In the genomic region with DNA sequence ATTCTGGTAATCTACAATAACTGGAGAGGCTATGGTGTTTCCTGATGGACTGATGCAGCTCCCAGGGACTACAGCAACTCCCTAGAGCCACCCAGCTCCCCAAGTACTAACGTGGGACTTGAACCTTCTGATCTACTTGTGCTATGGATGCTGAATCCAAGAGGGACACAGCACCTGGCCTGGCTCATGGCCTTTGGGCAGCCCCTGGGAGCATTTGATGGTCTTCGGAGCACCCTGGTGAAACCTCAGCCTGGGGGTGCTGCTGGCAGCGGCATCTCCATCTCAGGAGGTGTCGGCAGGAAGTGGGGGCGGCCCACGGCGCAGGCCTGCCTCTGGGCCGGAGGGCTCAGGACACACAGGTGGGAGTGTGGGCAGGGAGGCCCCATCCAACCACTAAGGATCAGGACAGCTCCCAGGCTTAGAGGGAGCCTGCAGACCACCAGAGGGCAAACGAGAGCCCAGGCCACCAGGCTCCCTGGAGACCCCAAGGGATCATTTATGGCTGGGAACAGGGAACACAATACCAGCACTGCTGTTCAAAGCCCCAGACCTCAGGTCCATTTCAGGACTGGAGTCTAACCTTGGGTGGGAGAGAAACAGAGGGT, we compare ENCODE assay signal across 7 cellular contexts. TPM values are rescaled to one million over a fixed set of nuclear protein-coding genes. Genes with fewer than 3 reads are reported as not detected.
A peak's percentile ranks its signal among the peaks of the same experiment; 100 is the strongest.
DNase-seq lines count a peak whose midpoint lies in the region; ATAC-seq and TF ChIP-seq lines count a peak whose summit lies in the region.
"Had no signal": no experiment of that assay in that cellular context is flagged by ENCODE, and none has a peak within 500 bp of the region (broad histone marks: within the 10 kb centered on the region; RNA-seq: fewer than 3 reads in every experiment).

No MANE protein-coding gene starts in this region.

- intact Hi-C loops in activated T-helper 1 cell treated with anti-CD3 and anti-CD28 coated beads, Interleukin-12 subunit alpha, Interleukin-12 subunit beta, Interleukin-2, Interleukin-4 antibody, amounts not matched to agents 30 ng/mL and 10 ng/mL and 1 ng/mL, durations not matched to agents 14 hours and 24 hours and 36 hours (cut with micrococcal nuclease): loop anchor here (1.0 kb wide), 2 partner anchors 8 to 10 kb away; no protein-coding TSS in a partner anchor

- no peaks in the 10 kb centered on the region for H3K27me3 ChIP-seq in muscle layer of colon (ENCODE audit: control insufficient read depth in 1 of 2, insufficient read depth in 2 of 2, low read length in 2 of 2)

- DNase-seq in GM10248 (ENCODE audit: extremely low spot score) (no peak), inferior parietal cortex (ENCODE audit: extremely low spot score) (no peak)
- DNase-seq in activated T-helper 1 cell treated with anti-CD3 and anti-CD28 coated beads, Interleukin-12 subunit alpha, Interleukin-12 subunit beta, Interleukin-2, Interleukin-4 antibody, amounts not matched to agents 30 ng/mL and 10 ng/mL and 1 ng/mL, durations not matched to agents 14 hours and 24 hours and 36 hours (ENCODE audit: low spot score): no peak
- DNase-seq in activated CD4-positive, alpha-beta T cell treated with anti-CD3 and anti-CD28 coated beads for 4 hours: no peak

- peak overlapping the region; percentile 74 for H3K9ac ChIP-seq in muscle layer of colon (ENCODE audit: low read length)

- CTCF ChIA-PET in GM10248 (lab: Yijun Ruan, JAX): interaction anchor here (0.9 to 33.1 kb wide), 6 partner anchors 8 to 157 kb away, joined by 3 to 1137 read pairs (median 12); a partner anchor contains a TSS

- H3K36me3 ChIP-seq in muscle layer of colon (ENCODE audit: insufficient read depth, low read length): peaks cover 42% of the 10 kb centered on the region

- ATAC-seq in HG03520 (IDR thresholded peaks at IDR 0.05; ENCODE audit: unreplicated experiment): no peak
- ATAC-seq: left colon had no signal

- POLR2A ChIA-PET in GM10248 (lab: Yijun Ruan, JAX): interaction anchor here (0.7 to 13.1 kb wide), 7 partner anchors 7 to 67 kb away, joined by 3 to 225 read pairs (median 7); a partner anchor contains a TSS

- H3K4me3 Mint-ChIP-seq in activated T-helper 1 cell treated with anti-CD3 and anti-CD28 coated beads, Interleukin-12 subunit alpha, Interleukin-12 subunit beta, Interleukin-2, Interleukin-4 antibody, amounts not matched to agents 30 ng/mL and 10 ng/mL and 1 ng/mL, durations not matched to agents 14 hours and 24 hours and 36 hours: peak overlapping the region; percentile 68

- peaks cover 79% of the 10 kb centered on the region for H3K4me1 Mint-ChIP-seq in activated T-helper 1 cell treated with anti-CD3 and anti-CD28 coated beads, Interleukin-12 subunit alpha, Interleukin-12 subunit beta, Interleukin-2, Interleukin-4 antibody, amounts not matched to agents 30 ng/mL and 10 ng/mL and 1 ng/mL, durations not matched to agents 14 hours and 24 hours and 36 hours (ENCODE audit: low read depth)

- peak; percentile 46 for TF ChIP-seq CTCF in GM10248 (IDR thresholded peaks at IDR 0.05; ENCODE audit: control extremely low read depth, extremely low read depth, low read depth, missing control alignments)

- no peaks in the 10 kb centered on the region for H3K27me3 Mint-ChIP-seq in activated T-helper 1 cell treated with anti-CD3 and anti-CD28 coated beads, Interleukin-12 subunit alpha, Interleukin-12 subunit beta, Interleukin-2, Interleukin-4 antibody, amounts not matched to agents 30 ng/mL and 10 ng/mL and 1 ng/mL, durations not matched to agents 14 hours and 24 hours and 36 hours (ENCODE audit: insufficient read depth)

- H3K27ac ChIP-seq in muscle layer of colon (ENCODE audit: low read depth, low read length): peak overlapping the region; percentile 96

- H3K4me1 ChIP-seq in muscle layer of colon (ENCODE audit: insufficient read depth, low read length): peaks cover 82% of the 10 kb centered on the region

- peaks cover 7% of the 10 kb centered on the region for H3K9me3 Mint-ChIP-seq in activated T-helper 1 cell treated with anti-CD3 and anti-CD28 coated beads, Interleukin-12 subunit alpha, Interleukin-12 subunit beta, Interleukin-2, Interleukin-4 antibody, amounts not matched to agents 30 ng/mL and 10 ng/mL and 1 ng/mL, durations not matched to agents 14 hours and 24 hours and 36 hours

- H3K27ac Mint-ChIP-seq in activated T-helper 1 cell treated with anti-CD3 and anti-CD28 coated beads, Interleukin-12 subunit alpha, Interleukin-12 subunit beta, Interleukin-2, Interleukin-4 antibody, amounts not matched to agents 30 ng/mL and 10 ng/mL and 1 ng/mL, durations not matched to agents 14 hours and 24 hours and 36 hours: peak overlapping the region; percentile 65

- H3K9me3 ChIP-seq in muscle layer of colon (ENCODE audit: low read length): no peaks in the 10 kb centered on the region

- H3K4me3 ChIP-seq in muscle layer of colon (ENCODE audit: low read depth in 1 of 2, low read length in 2 of 2): peak overlapping the region in 1 of 2 donors; percentile 34

- peaks cover 41% of the 10 kb centered on the region for H3K36me3 Mint-ChIP-seq in activated T-helper 1 cell treated with anti-CD3 and anti-CD28 coated beads, Interleukin-12 subunit alpha, Interleukin-12 subunit beta, Interleukin-2, Interleukin-4 antibody, amounts not matched to agents 30 ng/mL and 10 ng/mL and 1 ng/mL, durations not matched to agents 14 hours and 24 hours and 36 hours (ENCODE audit: low read depth)

RNA-seq across cellular contexts. Expression of a gene that starts 8.7 kb away (rescaled TPM):
- 88.0 and 96.9 TPM in 2 replicates for total RNA-seq in activated T-helper 1 cell treated with anti-CD3 and anti-CD28 coated beads, Interleukin-12 subunit alpha, Interleukin-12 subunit beta, Interleukin-2, Interleukin-4 antibody, amounts not matched to agents 30 ng/mL and 10 ng/mL and 1 ng/mL, durations not matched to agents 14 hours and 24 hours and 36 hours

RNA-seq across cellular contexts. Expression of a gene that starts 25.2 kb away (rescaled TPM):
- 0.29 and 0.44 TPM in 2 replicates for total RNA-seq in activated T-helper 1 cell treated with anti-CD3 and anti-CD28 coated beads, Interleukin-12 subunit alpha, Interleukin-12 subunit beta, Interleukin-2, Interleukin-4 antibody, amounts not matched to agents 30 ng/mL and 10 ng/mL and 1 ng/mL, durations not matched to agents 14 hours and 24 hours and 36 hours

RNA-seq across cellular contexts. Expression of a gene that starts 47.3 kb away (rescaled TPM):
- 24.6 and 24.9 TPM in 2 replicates for total RNA-seq in activated T-helper 1 cell treated with anti-CD3 and anti-CD28 coated beads, Interleukin-12 subunit alpha, Interleukin-12 subunit beta, Interleukin-2, Interleukin-4 antibody, amounts not matched to agents 30 ng/mL and 10 ng/mL and 1 ng/mL, durations not matched to agents 14 hours and 24 hours and 36 hours

RNA-seq across cellular contexts. Expression of a gene that starts 54.8 kb away (rescaled TPM):
- 7.3 and 14.0 TPM in 2 replicates for total RNA-seq in activated T-helper 1 cell treated with anti-CD3 and anti-CD28 coated beads, Interleukin-12 subunit alpha, Interleukin-12 subunit beta, Interleukin-2, Interleukin-4 antibody, amounts not matched to agents 30 ng/mL and 10 ng/mL and 1 ng/mL, durations not matched to agents 14 hours and 24 hours and 36 hours

RNA-seq across cellular contexts. Expression of a gene that starts 59.3 kb away (rescaled TPM):
- total RNA-seq in activated T-helper 1 cell treated with anti-CD3 and anti-CD28 coated beads, Interleukin-12 subunit alpha, Interleukin-12 subunit beta, Interleukin-2, Interleukin-4 antibody, amounts not matched to agents 30 ng/mL and 10 ng/mL and 1 ng/mL, durations not matched to agents 14 hours and 24 hours and 36 hours: 39.6 and 43.8 TPM in 2 replicates
